In the genomic region with DNA sequence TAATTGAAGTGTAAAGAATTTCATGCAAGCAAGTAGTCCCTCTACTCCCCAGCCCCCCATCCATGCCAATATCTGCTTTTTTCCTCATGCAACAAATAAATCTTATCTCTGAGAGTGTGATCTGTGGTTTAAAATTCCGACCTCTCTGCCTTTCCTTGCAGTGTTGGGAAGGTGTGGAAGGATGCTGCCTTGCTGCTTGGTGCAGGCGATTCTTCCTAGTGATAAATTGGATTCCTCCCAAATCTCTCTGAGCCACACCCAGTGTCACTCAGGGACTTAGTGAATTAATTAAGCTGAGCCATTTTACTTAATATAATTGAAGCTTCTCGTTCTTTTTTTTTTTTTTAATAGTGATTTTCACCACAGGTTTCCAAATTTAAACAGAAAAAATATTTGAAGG, we compare ENCODE assay signal across 29 cellular contexts. TPM values are rescaled to one million over a fixed set of nuclear protein-coding genes. Genes with fewer than 3 reads are reported as not detected.
DNase-seq lines count a peak whose midpoint lies in the region; TF ChIP-seq lines count a peak whose summit lies in the region.
"Had no signal": no experiment of that assay in that cellular context is flagged by ENCODE, and none has a peak within 500 bp of the region (broad histone marks: within the 10 kb centered on the region; RNA-seq: fewer than 3 reads in every experiment).

No MANE protein-coding gene starts in this region.

- H3K4me3 Mint-ChIP-seq in brain (peak overlapping the region in 3 of 5 experiments; percentile 81 to 98 (median 88)), neural progenitor cell (peak overlapping the region; percentile 66)
- H3K4me3 Mint-ChIP-seq: activated naive CD8-positive, alpha-beta T cell treated with anti-CD3 and anti-CD28 coated beads for 36 hours; memory B cell; stimulated activated naive CD8-positive, alpha-beta T cell treated with anti-CD3 and anti-CD28 coated beads, Interleukin-15, amount 100 ng/mL, for 72 hours had no signal

- no peaks in the 10 kb centered on the region for H3K9me3 ChIP-seq in neural progenitor cell (ENCODE audit: low read depth)
- H3K9me3 ChIP-seq in BE2C, result no peaks in the 10 kb centered on the region
- H3K9me3 ChIP-seq: Caco-2, colonic mucosa, SJSA1 had no signal

- peak overlapping the region; percentile 51 for H3K4me2 ChIP-seq in neural progenitor cell

- intact Hi-C loops in cardiac septum (cut with DNase I), result no loop called here

- H3K27ac ChIP-seq in neural progenitor cell, result no peak overlapping the region
- H3K27ac ChIP-seq: C4-2B, colonic mucosa, RWPE1, SJSA1, VCaP had no signal

- H4K20me1 ChIP-seq in neural progenitor cell (ENCODE audit: low read depth), result no peaks in the 10 kb centered on the region

- H3K9ac ChIP-seq in neural progenitor cell, result no peak overlapping the region

- H2AFZ ChIP-seq in neural progenitor cell (replicated peaks), result no peak overlapping the region

- H3K4me1 Mint-ChIP-seq in brain, result peaks cover 33% of the 10 kb centered on the region
- peaks cover 16% of the 10 kb centered on the region for H3K4me1 Mint-ChIP-seq in neural progenitor cell

- H3K36me3 ChIP-seq in neural progenitor cell (no peaks in the 10 kb centered on the region), BE2C (peaks cover 4% of the 10 kb centered on the region; the same call in 1 of the 2 replicates)
- H3K36me3 ChIP-seq: colonic mucosa, SJSA1 had no signal

- H3K27me3 ChIP-seq in neural progenitor cell (peaks cover 20% of the 10 kb centered on the region), BE2C (no peaks in the 10 kb centered on the region)
- H3K27me3 ChIP-seq: colonic mucosa, SJSA1 had no signal

- H3K9me3 Mint-ChIP-seq in brain, result peaks cover 0 to 3% (median 0%) of the 10 kb centered on the region in 5 experiments
- no peaks in the 10 kb centered on the region for H3K9me3 Mint-ChIP-seq in neural progenitor cell
- H3K9me3 Mint-ChIP-seq: activated naive CD8-positive, alpha-beta T cell treated with anti-CD3 and anti-CD28 coated beads for 36 hours; memory B cell; stimulated activated naive CD8-positive, alpha-beta T cell treated with anti-CD3 and anti-CD28 coated beads, Interleukin-15, amount 100 ng/mL, for 72 hours had no signal

- TF ChIP-seq CTCF in brain (conservative IDR thresholded peaks at IDR 0.05), result no peak
- no peak for TF ChIP-seq CTCF in neural progenitor cell (IDR thresholded peaks at IDR 0.05)
- TF ChIP-seq CTCF in BE2C (IDR thresholded peaks at IDR 0.05; ENCODE audit: low read depth, low read length), result no peak

- peak overlapping the region in 3 of 5 experiments; percentile 64 to 90 (median 84) for H3K27ac Mint-ChIP-seq in brain
- H3K27ac Mint-ChIP-seq in neural progenitor cell, result peak overlapping the region; percentile 11
- H3K27ac Mint-ChIP-seq: activated naive CD8-positive, alpha-beta T cell treated with anti-CD3 and anti-CD28 coated beads for 36 hours; memory B cell; progenitor cell of endocrine pancreas had no signal

- DNase-seq in DMS 273 (lab: John Stamatoyannopoulos, UW; ENCODE audit: unreplicated experiment) (peak; percentile 67), NCI-H2171 (lab: John Stamatoyannopoulos, UW) (peak; percentile 5), neural progenitor cell (ENCODE audit: low spot score) (peak; percentile 21), cardiac septum (ENCODE audit: low spot score) (no peak), kidney tubule cell (ENCODE audit: low spot score) (no peak), BE2C (no peak)
- DNase-seq: activated CD4-positive, alpha-beta T cell treated with anti-CD3 and anti-CD28 coated beads for 4 hours; activated effector memory CD4-positive, alpha-beta T cell treated with anti-CD3 and anti-CD28 coated beads, Interleukin-2, amount 50 U/mL, for 16 hours; activated naive CD8-positive, alpha-beta T cell treated with anti-CD3 and anti-CD28 coated beads for 36 hours; anterior cingulate cortex; Caco-2; colonic mucosa; DND-41; effector memory CD4-positive, alpha-beta T cell; HCEC 1CT; NCI-H526 treated with DMSO at 0.1 percent for 48 hours; OCI-M1; stimulated activated CD4-positive, alpha-beta T cell treated with anti-CD3 and anti-CD28 coated beads, Interleukin-2, amount 100 ng/mL, for 48 hours; stimulated activated naive CD8-positive, alpha-beta T cell treated with anti-CD3 and anti-CD28 coated beads, Interleukin-15, amount 100 ng/mL, for 72 hours; T1000 had no signal

- H3K4me3 ChIP-seq in neural progenitor cell (peak overlapping the region; percentile 1), BE2C (ENCODE audit: low read depth, low read length) (no peak overlapping the region)
- H3K4me3 ChIP-seq: colonic mucosa, SJSA1 had no signal

- peaks cover 20% of the 10 kb centered on the region for H3F3A ChIP-seq in neural progenitor cell (ENCODE audit: low read depth)

- peaks cover 8% of the 10 kb centered on the region for H3K27me3 Mint-ChIP-seq in brain
- H3K27me3 Mint-ChIP-seq in neural progenitor cell (ENCODE audit: insufficient read depth, low read depth), result peaks cover 2% of the 10 kb centered on the region

- H3K79me2 ChIP-seq in neural progenitor cell (ENCODE audit: low read depth), result no peaks in the 10 kb centered on the region

- H3K36me3 Mint-ChIP-seq in brain (no peaks in the 10 kb centered on the region), neural progenitor cell (peaks cover 6% of the 10 kb centered on the region)
- H3K36me3 Mint-ChIP-seq: activated naive CD8-positive, alpha-beta T cell treated with anti-CD3 and anti-CD28 coated beads for 36 hours; memory B cell had no signal

- H3K4me1 ChIP-seq in neural progenitor cell (peaks cover 49% of the 10 kb centered on the region), BE2C (peaks cover 9% of the 10 kb centered on the region; the same call in 1 of the 2 replicates)
- H3K4me1 ChIP-seq: Caco-2, colonic mucosa, SJSA1 had no signal

RNA-seq across cellular contexts. Expression of a gene that starts 3.4 kb away (rescaled TPM):
- 151 TPM for polyA plus RNA-seq in brain (ENCODE audit: insufficient read depth, low read depth, low replicate concordance)
- 5.0 and 8.5 TPM in 2 replicates for total RNA-seq in neural progenitor cell (ENCODE audit: low replicate concordance)
- 2.6 TPM for total RNA-seq in cardiac septum
- 175 TPM for polyA plus RNA-seq in BE2C (2012; ENCODE audit: insufficient read depth, insufficient read length, low read depth)
- total RNA-seq: bronchial epithelial cell, Caco-2, epithelial cell of proximal tubule, SJSA1 had no signal

Comparison
In these comparisons a context has a peak if more than half of its experiments do, and no peak if none do; other contexts are left out.
1. DNase-seq: peak in DMS 273 (single experiment), NCI-H2171 (single experiment) and neural progenitor cell (single experiment); none in cardiac septum (single experiment), kidney tubule cell (single experiment) and BE2C (single experiment).